In the genomic region with DNA sequence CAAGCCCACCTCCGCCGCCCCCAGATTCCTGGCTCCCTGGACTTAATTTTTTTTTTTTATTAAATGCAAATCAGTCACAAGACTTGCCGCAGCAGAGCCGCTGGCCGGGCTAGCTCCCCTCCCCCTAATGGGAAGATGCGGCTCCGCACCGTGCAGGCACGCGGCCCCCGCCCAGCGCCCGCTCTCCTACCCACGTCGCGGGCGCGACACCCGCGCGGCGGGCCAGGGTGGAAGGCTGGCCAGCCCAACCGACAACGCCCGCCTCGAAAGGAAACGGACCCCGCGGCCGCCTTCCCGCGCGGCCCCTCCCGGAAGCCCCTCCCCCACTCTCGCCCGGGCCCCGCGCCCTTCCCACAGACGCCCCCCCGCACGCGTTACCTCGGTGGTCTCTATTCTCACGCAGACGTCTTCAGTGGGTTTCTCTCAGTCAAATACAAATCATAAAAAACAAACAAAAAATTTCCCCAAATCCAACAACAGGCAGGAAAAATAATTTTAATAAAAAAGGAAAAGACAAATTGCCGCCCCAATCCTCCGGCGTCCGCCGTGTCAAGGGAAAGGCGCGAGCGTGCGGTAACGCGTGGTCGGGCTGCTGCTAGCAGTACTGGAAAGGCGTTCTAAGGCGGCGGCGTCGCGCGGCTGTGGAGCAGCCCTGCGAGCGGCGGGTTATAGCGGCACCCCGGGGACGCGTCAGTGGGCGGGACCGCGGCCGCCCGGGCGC, we compare ENCODE assay signal across 1 cellular context.
A peak's percentile ranks its signal among the peaks of the same experiment; 100 is the strongest.
TF ChIP-seq lines count a peak whose summit lies in the region.

SLC38A2 (minus strand) TSS at position 643 of the 721 bp plus-strand sequence. CDS start 1,480 bp downstream, outside the sequence.

TF ChIP-seq in K562, 482 proteins besides CTCF, POLR2A, EP300 and RAD21 (continued from another document and continues in another):
- TF ChIP-seq PRDM10 (IDR thresholded peaks at IDR 0.05; ENCODE audit: partially characterized antibody) (no peak), ZNF511 (CRISPR knock-in tag; IDR thresholded peaks at IDR 0.05) (peak; percentile 81; the same call in 1 of the 2 replicates), TAL1 (IDR thresholded peaks at IDR 0.05) (no peak), DDX20 (tag; IDR thresholded peaks at IDR 0.05; ENCODE audit: low read depth) (no peak), MECOM (CRISPR knock-in tag; IDR thresholded peaks at IDR 0.05) (no peak), ZNF644 (tag; IDR thresholded peaks at IDR 0.05; ENCODE audit: low read depth) (no peak), HOXB6 (CRISPR knock-in tag; IDR thresholded peaks at IDR 0.05; ENCODE audit: borderline replicate concordance) (no peak), SMAD1 (IDR thresholded peaks at IDR 0.05; ENCODE audit: low read depth, low read length, partially characterized antibody) (peak; percentile 96), SRSF9 (IDR thresholded peaks at IDR 0.05; ENCODE audit: borderline replicate concordance, low read depth, low read length) (no peak), ATF1 (CRISPR knock-in tag; IDR thresholded peaks at IDR 0.05) (no peak), ATF1 (tag; IDR thresholded peaks at IDR 0.05) (peak; percentile 82), ID3 (CRISPR knock-in tag; IDR thresholded peaks at IDR 0.05) (no peak), ID3 (tag; IDR thresholded peaks at IDR 0.05) (no peak), ARID3A (IDR thresholded peaks at IDR 0.05; ENCODE audit: borderline replicate concordance, low read depth, low read length) (no peak), GATA2 (CRISPR knock-in tag; IDR thresholded peaks at IDR 0.05) (no peak), IRF1 (CRISPR knock-in tag; IDR thresholded peaks at IDR 0.05; ENCODE audit: borderline replicate concordance) (no peak), E2F6 (IDR thresholded peaks at IDR 0.05; ENCODE audit: borderline replicate concordance in 1 of 2, extremely low read depth in 1 of 2, insufficient read depth in 1 of 2, insufficient read length in 1 of 2, low read depth in 1 of 2, low read length in 1 of 2, poor library complexity in 1 of 2, severe bottlenecking in 1 of 2) (peak; percentile 48 to 84), ZNF280A (IDR thresholded peaks at IDR 0.05; ENCODE audit: low read depth, partially characterized antibody) (no peak), PCBP2 (IDR thresholded peaks at IDR 0.05; ENCODE audit: low read depth, low read length, poor library complexity, severe bottlenecking) (peak; percentile 99), ZNF586 (CRISPR knock-in tag; conservative IDR thresholded peaks at IDR 0.05) (no peak), SRSF7 (optimal IDR thresholded peaks at IDR 0.05; ENCODE audit: low read depth, low read length) (no peak), SREBF1 (IDR thresholded peaks at IDR 0.05; ENCODE audit: borderline replicate concordance, low read depth, low read length) (no peak), SRSF3 (IDR thresholded peaks at IDR 0.05; ENCODE audit: insufficient read depth, low read length) (no peak), ZNF239 (CRISPR knock-in tag; IDR thresholded peaks at IDR 0.05) (no peak), ZNF316 (IDR thresholded peaks at IDR 0.05) (no peak), ZSCAN29 (IDR thresholded peaks at IDR 0.05) (no peak), RBM17 (IDR thresholded peaks at IDR 0.05; ENCODE audit: borderline replicate concordance, low read depth, low read length) (no peak), SMAD4 (CRISPR knock-in tag; conservative IDR thresholded peaks at IDR 0.05) (peak; percentile 84), FOXK1 (CRISPR knock-in tag; IDR thresholded peaks at IDR 0.05; ENCODE audit: borderline replicate concordance) (no peak), LCOR (CRISPR knock-in tag; IDR thresholded peaks at IDR 0.05) (0 out of 2 replicates have a peak, but pooled peaks have one; percentile 62), ZNF589 (CRISPR knock-in tag; IDR thresholded peaks at IDR 0.05; ENCODE audit: low read depth) (no peak), ZNF696 (CRISPR knock-in tag; conservative IDR thresholded peaks at IDR 0.05) (no peak), HDAC6 (IDR thresholded peaks at IDR 0.05; ENCODE audit: low read depth, low read length) (no peak), ZNF398 (CRISPR knock-in tag; IDR thresholded peaks at IDR 0.05) (no peak)
- TF ChIP-seq, protein P1, sequence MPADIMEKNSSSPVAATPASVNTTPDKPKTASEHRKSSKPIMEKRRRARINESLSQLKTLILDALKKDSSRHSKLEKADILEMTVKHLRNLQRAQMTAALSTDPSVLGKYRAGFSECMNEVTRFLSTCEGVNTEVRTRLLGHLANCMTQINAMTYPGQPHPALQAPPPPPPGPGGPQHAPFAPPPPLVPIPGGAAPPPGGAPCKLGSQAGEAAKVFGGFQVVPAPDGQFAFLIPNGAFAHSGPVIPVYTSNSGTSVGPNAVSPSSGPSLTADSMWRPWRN (IDR thresholded peaks at IDR 0.05; ENCODE audit: low read depth), result no peak
- TF ChIP-seq, protein P2, sequence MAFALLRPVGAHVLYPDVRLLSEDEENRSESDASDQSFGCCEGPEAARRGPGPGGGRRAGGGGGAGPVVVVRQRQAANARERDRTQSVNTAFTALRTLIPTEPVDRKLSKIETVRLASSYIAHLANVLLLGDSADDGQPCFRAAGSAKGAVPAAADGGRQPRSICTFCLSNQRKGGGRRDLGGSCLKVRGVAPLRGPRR (CRISPR knock-in tag; IDR thresholded peaks at IDR 0.05), result no peak
- TF ChIP-seq, protein P3, sequence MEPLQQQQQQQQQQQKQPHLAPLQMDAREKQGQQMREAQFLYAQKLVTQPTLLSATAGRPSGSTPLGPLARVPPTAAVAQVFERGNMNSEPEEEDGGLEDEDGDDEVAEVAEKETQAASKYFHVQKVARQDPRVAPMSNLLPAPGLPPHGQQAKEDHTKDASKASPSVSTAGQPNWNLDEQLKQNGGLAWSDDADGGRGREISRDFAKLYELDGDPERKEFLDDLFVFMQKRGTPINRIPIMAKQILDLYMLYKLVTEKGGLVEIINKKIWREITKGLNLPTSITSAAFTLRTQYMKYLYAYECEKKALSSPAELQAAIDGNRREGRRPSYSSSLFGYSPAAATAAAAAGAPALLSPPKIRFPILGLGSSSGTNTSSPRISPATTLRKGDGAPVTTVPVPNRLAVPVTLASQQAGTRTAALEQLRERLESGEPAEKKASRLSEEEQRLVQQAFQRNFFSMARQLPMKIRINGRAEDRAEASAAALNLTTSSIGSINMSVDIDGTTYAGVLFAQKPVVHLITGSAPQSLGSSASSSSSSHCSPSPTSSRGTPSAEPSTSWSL (CRISPR knock-in tag; IDR thresholded peaks at IDR 0.05; ENCODE audit: borderline replicate concordance), result no peak
- TF ChIP-seq, protein P4, sequence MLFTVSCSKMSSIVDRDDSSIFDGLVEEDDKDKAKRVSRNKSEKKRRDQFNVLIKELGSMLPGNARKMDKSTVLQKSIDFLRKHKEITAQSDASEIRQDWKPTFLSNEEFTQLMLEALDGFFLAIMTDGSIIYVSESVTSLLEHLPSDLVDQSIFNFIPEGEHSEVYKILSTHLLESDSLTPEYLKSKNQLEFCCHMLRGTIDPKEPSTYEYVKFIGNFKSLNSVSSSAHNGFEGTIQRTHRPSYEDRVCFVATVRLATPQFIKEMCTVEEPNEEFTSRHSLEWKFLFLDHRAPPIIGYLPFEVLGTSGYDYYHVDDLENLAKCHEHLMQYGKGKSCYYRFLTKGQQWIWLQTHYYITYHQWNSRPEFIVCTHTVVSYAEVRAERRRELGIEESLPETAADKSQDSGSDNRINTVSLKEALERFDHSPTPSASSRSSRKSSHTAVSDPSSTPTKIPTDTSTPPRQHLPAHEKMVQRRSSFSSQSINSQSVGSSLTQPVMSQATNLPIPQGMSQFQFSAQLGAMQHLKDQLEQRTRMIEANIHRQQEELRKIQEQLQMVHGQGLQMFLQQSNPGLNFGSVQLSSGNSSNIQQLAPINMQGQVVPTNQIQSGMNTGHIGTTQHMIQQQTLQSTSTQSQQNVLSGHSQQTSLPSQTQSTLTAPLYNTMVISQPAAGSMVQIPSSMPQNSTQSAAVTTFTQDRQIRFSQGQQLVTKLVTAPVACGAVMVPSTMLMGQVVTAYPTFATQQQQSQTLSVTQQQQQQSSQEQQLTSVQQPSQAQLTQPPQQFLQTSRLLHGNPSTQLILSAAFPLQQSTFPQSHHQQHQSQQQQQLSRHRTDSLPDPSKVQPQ (CRISPR knock-in tag; IDR thresholded peaks at IDR 0.05; ENCODE audit: borderline replicate concordance), result no peak
